ENCODE assay signal across 9 cellular contexts in genomic region chr6:32843321-32843978, GRCh38. TPM values are rescaled to one million over a fixed set of nuclear protein-coding genes. Genes with fewer than 3 reads are reported as not detected.
A peak's percentile ranks its signal among the peaks of the same experiment; 100 is the strongest.
DNase-seq lines count a peak whose midpoint lies in the region; TF ChIP-seq lines count a peak whose summit lies in the region.
"Had no signal": no experiment of that assay in that cellular context is flagged by ENCODE, and none has a peak within 500 bp of the region (broad histone marks: within the 10 kb centered on the region; RNA-seq: fewer than 3 reads in every experiment).

No MANE protein-coding gene starts in this region.

- H3K9me3 Mint-ChIP-seq in CD4-positive, alpha-beta memory T cell, result no peaks in the 10 kb centered on the region
- no peaks in the 10 kb centered on the region for H3K9me3 Mint-ChIP-seq in type B pancreatic cell

- peak overlapping the region; percentile 89 to 98 for H3K4me3 ChIP-seq in CD4-positive, alpha-beta memory T cell (ENCODE audit: low read length in 2 of 2)
- H3K4me3 ChIP-seq in HUES48 (ENCODE audit: low read depth, low read length) (peak overlapping the region; percentile 83), astrocyte of the cerebellum (ENCODE audit: low read depth, low read length) (peak overlapping the region; percentile 81), lower leg skin (ENCODE audit: low read depth, poor library complexity, severe bottlenecking) (peak overlapping the region; percentile 77)

- peak overlapping the region; percentile 99 for H3K27ac ChIP-seq in CD4-positive, alpha-beta memory T cell (ENCODE audit: low read depth, low read length)
- no peak overlapping the region for H3K27ac ChIP-seq in HUES48 (ENCODE audit: low read depth, low read length)

- WGBS in lower leg skin, 2 donors, result 3 to 5% methylated on average over 26 to 28 of the region's 28 CpGs

- no peaks in the 10 kb centered on the region for H3K9me3 ChIP-seq in CD4-positive, alpha-beta memory T cell (ENCODE audit: control insufficient read depth in 1 of 2, low read length in 2 of 2)
- no peaks in the 10 kb centered on the region for H3K9me3 ChIP-seq in HUES48 (ENCODE audit: control insufficient read depth, insufficient read depth, low read length)

- H3K36me3 Mint-ChIP-seq in CD4-positive, alpha-beta memory T cell, result peaks cover 65 to 82% of the 10 kb centered on the region in 2 donors
- peaks cover 4% of the 10 kb centered on the region for H3K36me3 Mint-ChIP-seq in type B pancreatic cell

- H3K27me3 ChIP-seq in CD4-positive, alpha-beta memory T cell (ENCODE audit: insufficient read depth, low read length), result no peaks in the 10 kb centered on the region
- H3K27me3 ChIP-seq in HUES48 (ENCODE audit: control insufficient read depth, insufficient read depth, low read length), result peaks cover 17% of the 10 kb centered on the region

- intact Hi-C loops in CD4-positive, alpha-beta memory T cell (cut with micrococcal nuclease), result loop anchor here (10.0 kb wide), 1 partner anchor 1189 kb away; the partner anchor contains the start of genes APOM and BAG6
- intact Hi-C loops in lower leg skin (cut with DNase I; ENCODE audit: low total_unique reads), result no loop called here

- TF ChIP-seq CTCF in astrocyte of the cerebellum (IDR thresholded peaks at IDR 0.05; ENCODE audit: low read depth, low read length, missing control alignments) (no peak), lower leg skin (IDR thresholded peaks at IDR 0.05) (no peak), type B pancreatic cell (conservative IDR thresholded peaks at IDR 0.05) (no peak)

- peak overlapping the region; percentile 54 for H3K9ac ChIP-seq in HUES48 (ENCODE audit: low read depth, low read length)

- H3K4me3 Mint-ChIP-seq in CD4-positive, alpha-beta memory T cell, result peak overlapping the region; percentile 94 to 100 (median 97)
- H3K4me3 Mint-ChIP-seq in type B pancreatic cell, result peak overlapping the region; percentile 96

- TF ChIP-seq POLR2A in lower leg skin (IDR thresholded peaks at IDR 0.05), result no peak

- no peak for DNase-seq in CD4-positive, alpha-beta memory T cell
- no peak for DNase-seq in astrocyte of the cerebellum (ENCODE audit: low read depth)
- no peak for DNase-seq in lower leg skin (ENCODE audit: low spot score in 2 of 2)
- DNase-seq in type B pancreatic cell (ENCODE audit: extremely low spot score, unreplicated experiment), result no peak
- DNase-seq in cortex of kidney (lab: John Stamatoyannopoulos, UW), result no peak
- DNase-seq in inferior parietal cortex (ENCODE audit: extremely low spot score), result no peak
- DNase-seq in middle frontal gyrus (ENCODE audit: extremely low spot score, low spot score), result no peak

- in situ Hi-C loops in astrocyte of the cerebellum (cut with HindIII; ENCODE audit: low sequenced_read_pairs), result loop anchor here (10.0 kb wide), 1 partner anchor 131 kb away; no protein-coding TSS in a partner anchor

- H3K36me3 ChIP-seq in CD4-positive, alpha-beta memory T cell (ENCODE audit: insufficient read depth, low read length), result peaks cover 47% of the 10 kb centered on the region
- peaks cover 15% of the 10 kb centered on the region for H3K36me3 ChIP-seq in HUES48 (ENCODE audit: control insufficient read depth, insufficient read depth, low read length)

- CTCF ChIA-PET in CD4-positive, alpha-beta memory T cell (lab: Charles Lee; ENCODE audit: partially characterized antibody), result interaction anchor here (1.0 to 11.2 kb wide), 5 partner anchors 14 to 128 kb away, joined by 3 to 480 read pairs (median 9); partner anchors contain the start of genes HLA-DMA, PSMB9 and TAP1

- H3K4me1 ChIP-seq in CD4-positive, alpha-beta memory T cell (ENCODE audit: insufficient read depth, low read length), result peaks cover 78% of the 10 kb centered on the region
- peaks cover 5% of the 10 kb centered on the region; the same call in 1 of the 2 replicates for H3K4me1 ChIP-seq in HUES48 (ENCODE audit: control insufficient read depth, insufficient read depth, low read length)

- POLR2A ChIA-PET in CD4-positive, alpha-beta memory T cell (lab: Charles Lee; ENCODE audit: partially characterized antibody), result interaction anchor here (0.6 to 11.6 kb wide), 17 partner anchors 9 to 1489 kb away, joined by 3 to 1160 read pairs (median 12); partner anchors contain the start of genes BRD2, GPSM3, HLA-DMA and PSMB9

- H3K4me1 Mint-ChIP-seq in CD4-positive, alpha-beta memory T cell, result peaks cover 54 to 98% (median 67%) of the 10 kb centered on the region in 4 donors
- H3K4me1 Mint-ChIP-seq in type B pancreatic cell (ENCODE audit: unreplicated experiment), result peaks cover 8% of the 10 kb centered on the region

- no peaks in the 10 kb centered on the region for H3K27me3 Mint-ChIP-seq in CD4-positive, alpha-beta memory T cell
- peaks cover 67% of the 10 kb centered on the region for H3K27me3 Mint-ChIP-seq in type B pancreatic cell

- H3K27ac Mint-ChIP-seq in CD4-positive, alpha-beta memory T cell, result peak overlapping the region; percentile 99 to 100 (median 99)
- H3K27ac Mint-ChIP-seq in type B pancreatic cell, result peak overlapping the region; percentile 84

RNA-seq across cellular contexts. Expression of gene PSMB8, which starts 0.4 kb away (rescaled TPM):
- total RNA-seq in CD4-positive, alpha-beta memory T cell, result 100 to 1,000 TPM; 134 to 138 TPM
- 100 to 1,000 TPM; 363 to 426 TPM for polyA plus RNA-seq in CD4-positive, alpha-beta memory T cell
- 10 to 100 TPM; 38.9 to 63.9 (median 50.3) TPM for total RNA-seq in lower leg skin
- total RNA-seq in type B pancreatic cell (ENCODE audit: low replicate concordance), result 17.3 and 36.8 TPM in 2 replicates

RNA-seq across cellular contexts. Expression of gene TAP2, which starts 4.9 kb away (rescaled TPM):
- 100 to 1,000 TPM; 106 to 112 TPM for total RNA-seq in CD4-positive, alpha-beta memory T cell
- 10 to 100 TPM; 11.0 to 16.5 TPM for polyA plus RNA-seq in CD4-positive, alpha-beta memory T cell
- 10 to 100 TPM; 13.6 to 23.3 (median 15.6) TPM for total RNA-seq in lower leg skin
- 22.0 and 49.7 TPM in 2 replicates for total RNA-seq in type B pancreatic cell (ENCODE audit: low replicate concordance)

RNA-seq across cellular contexts. Expression of gene TAP1, which starts 10.1 kb away (rescaled TPM):
- 100 to 1,000 TPM; 136 to 141 TPM for total RNA-seq in CD4-positive, alpha-beta memory T cell
- polyA plus RNA-seq in CD4-positive, alpha-beta memory T cell, result 100 to 1,000 TPM; 300 to 324 TPM
- 100 to 1,000 TPM in 3 of 4 donors, 10 to 100 TPM in 1; 90.7 to 113 (median 105) TPM for total RNA-seq in lower leg skin
- 16.7 and 38.4 TPM in 2 replicates for total RNA-seq in type B pancreatic cell (ENCODE audit: low replicate concordance)

RNA-seq across cellular contexts. Expression of gene PSMB9, which starts 10.5 kb away (rescaled TPM):
- 100 to 1,000 TPM; 141 to 144 TPM for total RNA-seq in CD4-positive, alpha-beta memory T cell
- polyA plus RNA-seq in CD4-positive, alpha-beta memory T cell, result 100 to 1,000 TPM; 501 to 763 TPM
- 10 to 100 TPM; 25.4 to 29.9 (median 28.1) TPM for total RNA-seq in lower leg skin
- total RNA-seq in type B pancreatic cell (ENCODE audit: low replicate concordance), result 5.7 and 16.9 TPM in 2 replicates

RNA-seq across cellular contexts. Expression of gene HLA-DOB, which starts 26.6 kb away (rescaled TPM):
- total RNA-seq in CD4-positive, alpha-beta memory T cell, result 1 to 10 TPM in 1 of 2 experiments, under 1 TPM in 1; 0.61 to 1.1 TPM
- polyA plus RNA-seq in CD4-positive, alpha-beta memory T cell, result 1 to 10 TPM in 1 of 2 donors, under 1 TPM in 1; 0.22 to 2.8 TPM
- total RNA-seq in lower leg skin (1 to 10 TPM; 1.7 to 3.3 (median 2.1) TPM), type B pancreatic cell (ENCODE audit: low replicate concordance) (0.88 TPM in 1 of 2 replicates, not detected in the other)
- total RNA-seq: LHCN-M2 had no signal
